In genomic region chr3:188749010-188749617, GRCh38 we compare ENCODE assay signal across 8 cellular contexts.
DNase-seq lines count a peak whose midpoint lies in the region; ATAC-seq and TF ChIP-seq lines count a peak whose summit lies in the region.

No MANE protein-coding gene starts in this region.

- peaks cover 0 to 6% of the 10 kb centered on the region in 2 experiments for H3K36me3 ChIP-seq in SK-N-SH (replicated peaks in 1 of 2; ENCODE audit: control insufficient read depth in 1 of 2, insufficient read depth in 2 of 2, low read length in 1 of 2)
- H3K36me3 ChIP-seq in ascending aorta = no peaks in the 10 kb centered on the region

- peak; percentile 54 for DNase-seq in activated gamma-delta T cell treated with Interleukin-2 at 50 U/mL for 16 hours
- DNase-seq in activated gamma-delta T cell (lab: John Stamatoyannopoulos, UW) = no peak
- DNase-seq in SK-N-SH = peak; percentile 5
- DNase-seq in ascending aorta (ENCODE audit: low spot score in 2 of 2) = no peak
- no peak for DNase-seq in mesothelial cell of epicardium (ENCODE audit: low spot score in 2 of 2, unreplicated experiment in 2 of 2)
- DNase-seq in NCI-H1092 treated with DMSO at 0.1 percent for 48 hours (lab: John Stamatoyannopoulos, UW) = no peak
- DNase-seq in NCI-H2171 (lab: John Stamatoyannopoulos, UW) = no peak

- TF ChIP-seq RAD21 in SK-N-SH (IDR thresholded peaks at IDR 0.05; ENCODE audit: low read length) = peak; percentile 34

- TF ChIP-seq CTCF in SK-N-SH (IDR thresholded peaks at IDR 0.05) = peak; percentile 60
- TF ChIP-seq CTCF in ascending aorta (IDR thresholded peaks at IDR 0.05) = peak in 2 of 3 experiments; percentile 28
- peak; percentile 45 for TF ChIP-seq CTCF in mesothelial cell of epicardium (IDR thresholded peaks at IDR 0.05; ENCODE audit: unreplicated experiment)

- H3K36me3 Mint-ChIP-seq in mesothelial cell of epicardium = peaks cover 3% of the 10 kb centered on the region

- POLR2A ChIA-PET in SK-N-SH (lab: Yijun Ruan, JAX) = no interaction called here

- H3K4me1 ChIP-seq in SK-N-SH (ENCODE audit: control insufficient read depth in 1 of 2, insufficient read depth in 2 of 2, low read depth in 1 of 2, low read length in 1 of 2) (no peaks in the 10 kb centered on the region), ascending aorta (peaks cover 3 to 17% of the 10 kb centered on the region in 2 donors)

- no peak for ATAC-seq in GM18511 (IDR thresholded peaks at IDR 0.05; ENCODE audit: unreplicated experiment)

- no peak overlapping the region for H3K4me2 ChIP-seq in SK-N-SH

- no peaks in the 10 kb centered on the region for H3K27me3 Mint-ChIP-seq in mesothelial cell of epicardium (ENCODE audit: low read depth)

- TF ChIP-seq EP300 in SK-N-SH (IDR thresholded peaks at IDR 0.05; ENCODE audit: borderline replicate concordance in 1 of 2, low read depth in 1 of 2, low read length in 1 of 2) = no peak

- H3K4me3 Mint-ChIP-seq in mesothelial cell of epicardium = no peak overlapping the region

- H3K4me1 Mint-ChIP-seq in mesothelial cell of epicardium = peaks cover 4% of the 10 kb centered on the region

- no peak overlapping the region for H3K27ac ChIP-seq in SK-N-SH (ENCODE audit: low read depth in 2 of 2, low read length in 1 of 2)
- H3K27ac ChIP-seq in ascending aorta = no peak overlapping the region

- no peak overlapping the region for H3K9ac ChIP-seq in SK-N-SH

- H3K4me3 ChIP-seq in SK-N-SH (ENCODE audit: low read depth in 2 of 2, low read length in 1 of 2) (no peak overlapping the region), ascending aorta (no peak overlapping the region)

- intact Hi-C loops in ascending aorta (cut with DNase I) = no loop called here

- CTCF ChIA-PET in SK-N-SH (lab: Yijun Ruan, JAX) = interaction anchor here (0.6 to 1.9 kb wide), 5 partner anchors 12 to 1009 kb away, joined by 3 to 7 read pairs (median 3); no protein-coding TSS in a partner anchor

- H3K9me2 ChIP-seq in SK-N-SH = no peaks in the 10 kb centered on the region

- H3F3A ChIP-seq in SK-N-SH (replicated peaks; ENCODE audit: insufficient read depth) = no peaks in the 10 kb centered on the region

- H3K79me2 ChIP-seq in SK-N-SH (ENCODE audit: insufficient read depth) = peaks cover 5% of the 10 kb centered on the region; the same call in 1 of the 2 replicates

- no peak overlapping the region for H2AFZ ChIP-seq in SK-N-SH (ENCODE audit: low read depth)

- no peaks in the 10 kb centered on the region for H4K20me1 ChIP-seq in SK-N-SH (ENCODE audit: insufficient read depth)

- H3K9me3 Mint-ChIP-seq in mesothelial cell of epicardium = peaks cover 9% of the 10 kb centered on the region

- H3K27me3 ChIP-seq in SK-N-SH (ENCODE audit: insufficient read depth) (no peaks in the 10 kb centered on the region), ascending aorta (no peaks in the 10 kb centered on the region)

- 47% methylated on average over 5 of the region's 5 CpGs for WGBS in SK-N-SH (ENCODE audit: low lambda C conversion rate)

- no peak overlapping the region for H3K27ac Mint-ChIP-seq in mesothelial cell of epicardium

- no peaks in the 10 kb centered on the region for H3K9me3 ChIP-seq in SK-N-SH
- no peaks in the 10 kb centered on the region for H3K9me3 ChIP-seq in ascending aorta

TF ChIP-seq in SK-N-SH, 30 proteins besides CTCF, POLR2A, EP300 and RAD21:
- TF ChIP-seq TAF1 (IDR thresholded peaks at IDR 0.05; ENCODE audit: borderline replicate concordance, low read depth, low read length) (no peak), EZH2phosphoT487 (IDR thresholded peaks at IDR 0.05; ENCODE audit: borderline replicate concordance, low read depth) (no peak), FOXJ3 (CRISPR knock-in tag; IDR thresholded peaks at IDR 0.05) (no peak), REST (IDR thresholded peaks at IDR 0.05; ENCODE audit: low read depth, low read length) (no peak), SIN3A (IDR thresholded peaks at IDR 0.05; ENCODE audit: borderline replicate concordance, low read depth, low read length) (no peak), MXI1 (IDR thresholded peaks at IDR 0.05; ENCODE audit: low read depth, low read length) (no peak)

Comparison
In these comparisons a context has a peak if more than half of its experiments do, and no peak if none do; other contexts are left out.
1. DNase-seq: peak in activated gamma-delta T cell treated with Interleukin-2 at 50 U/mL for 16 hours (single experiment) and SK-N-SH (single experiment); none in activated gamma-delta T cell (single experiment), ascending aorta (0 of 2), mesothelial cell of epicardium (0 of 2), NCI-H1092 treated with DMSO at 0.1 percent for 48 hours (single experiment) and NCI-H2171 (single experiment).
2. Peak in every context shown above with its lines, with median percentiles within 50 percentile points of each other: CTCF ChIP-seq.